Comparison of ENCODE assay signal across 8 cellular contexts in genomic region chr5:149114403-149115312, GRCh38. TPM values are rescaled to one million over a fixed set of nuclear protein-coding genes. Genes with fewer than 3 reads are reported as not detected.
A peak's percentile ranks its signal among the peaks of the same experiment; 100 is the strongest.
DNase-seq lines count a peak whose midpoint lies in the region; ATAC-seq and TF ChIP-seq lines count a peak whose summit lies in the region.

No MANE protein-coding gene starts in this region.

- no peaks in the 10 kb centered on the region for H3K9me3 ChIP-seq in left ventricle myocardium inferior (replicated peaks)

- intact Hi-C loops in left ventricle myocardium inferior (cut with micrococcal nuclease): loop anchor here (10.0 kb wide), 1 partner anchor 380 kb away; no protein-coding TSS in a partner anchor

- H3K27me3 Mint-ChIP-seq in activated naive CD8-positive, alpha-beta T cell treated with anti-CD3 and anti-CD28 coated beads, Interleukin-2, amount 50 U/mL, for 24 hours: peaks cover 10% of the 10 kb centered on the region

- H3K4me3 Mint-ChIP-seq in activated naive CD8-positive, alpha-beta T cell treated with anti-CD3 and anti-CD28 coated beads, Interleukin-2, amount 50 U/mL, for 24 hours: no peak overlapping the region

- DNase-seq in DMS114 treated with DMSO at 0.1 percent for 48 hours (lab: John Stamatoyannopoulos, UW; ENCODE audit: unreplicated experiment): peak; percentile 80
- peak; percentile 88 for DNase-seq in HT1080 (ENCODE audit: low read depth)
- DNase-seq in RKO (ENCODE audit: low spot score): peak; percentile 77
- peak; percentile 40 for DNase-seq in activated naive CD8-positive, alpha-beta T cell treated with anti-CD3 and anti-CD28 coated beads, Interleukin-2, amount 50 U/mL, for 24 hours
- peak; percentile 38 for DNase-seq in left ventricle myocardium inferior
- DNase-seq in retina: peak; percentile 69
- no peak for DNase-seq in OCI-M2 (lab: John Stamatoyannopoulos, UW; ENCODE audit: unreplicated experiment)

- H3K9me3 Mint-ChIP-seq in activated naive CD8-positive, alpha-beta T cell treated with anti-CD3 and anti-CD28 coated beads, Interleukin-2, amount 50 U/mL, for 24 hours: no peaks in the 10 kb centered on the region

- H3K4me3 ChIP-seq in left ventricle myocardium inferior: no peak overlapping the region

- H3K27me3 ChIP-seq in left ventricle myocardium inferior (ENCODE audit: low read depth): no peaks in the 10 kb centered on the region

- peak; percentile 68 for ATAC-seq in GM19452 (IDR thresholded peaks at IDR 0.05; ENCODE audit: unreplicated experiment)
- peak; percentile 89 for ATAC-seq in activated naive CD8-positive, alpha-beta T cell treated with anti-CD3 and anti-CD28 coated beads, Interleukin-2, amount 50 U/mL, for 24 hours

- no peak overlapping the region for H3K27ac Mint-ChIP-seq in activated naive CD8-positive, alpha-beta T cell treated with anti-CD3 and anti-CD28 coated beads, Interleukin-2, amount 50 U/mL, for 24 hours

- peak overlapping the region; percentile 37 for H3K27ac ChIP-seq in left ventricle myocardium inferior (replicated peaks)

- H3K4me1 Mint-ChIP-seq in activated naive CD8-positive, alpha-beta T cell treated with anti-CD3 and anti-CD28 coated beads, Interleukin-2, amount 50 U/mL, for 24 hours: no peaks in the 10 kb centered on the region

- peak; percentile 89 for TF ChIP-seq CTCF in left ventricle myocardium inferior (IDR thresholded peaks at IDR 0.05; ENCODE audit: borderline replicate concordance)

- no peaks in the 10 kb centered on the region for H3K36me3 Mint-ChIP-seq in activated naive CD8-positive, alpha-beta T cell treated with anti-CD3 and anti-CD28 coated beads, Interleukin-2, amount 50 U/mL, for 24 hours (ENCODE audit: low read depth)

- H3K36me3 ChIP-seq in left ventricle myocardium inferior: no peaks in the 10 kb centered on the region

- H3K4me1 ChIP-seq in left ventricle myocardium inferior: peaks cover 12% of the 10 kb centered on the region

RNA-seq across cellular contexts. Expression of gene ABLIM3, which starts 26.6 kb away (rescaled TPM):
- 23.4 and 30.4 TPM in 2 replicates for total RNA-seq in HT1080 (2014; rRNA removed; shearing (Covaris generic))
- polyA plus RNA-seq in HT1080 (2015; cell fraction: cytosol; rRNA removed): 28.2 and 31.6 TPM in 2 replicates
- polyA plus RNA-seq in HT1080 (2015; cell fraction: nucleus; rRNA removed): 50.6 and 57.4 TPM in 2 replicates
- total RNA-seq in left ventricle myocardium inferior: 122 TPM

RNA-seq across cellular contexts. Expression of gene SH3TC2, which starts 51.8 kb away (rescaled TPM):
- 22.1 and 24.0 TPM in 2 replicates for total RNA-seq in HT1080 (2014; rRNA removed; shearing (Covaris generic))
- 8.3 and 12.2 TPM in 2 replicates for polyA plus RNA-seq in HT1080 (2015; cell fraction: cytosol; rRNA removed)
- 61.7 and 71.3 TPM in 2 replicates for polyA plus RNA-seq in HT1080 (2015; cell fraction: nucleus; rRNA removed)
- 9.4 TPM for total RNA-seq in left ventricle myocardium inferior
